Comparison of ENCODE assay signal across 2 cellular contexts in genomic region chr6:42251500-42251899, GRCh38.
TF ChIP-seq lines count a peak whose summit lies in the region.

No MANE protein-coding gene starts in this region.

TF ChIP-seq in SK-N-SH treated with all-trans-retinoic acid at 6 μM for 48 hours, 23 proteins besides CTCF, POLR2A, EP300 and RAD21 (continued from another document):
- TF ChIP-seq CSRNP3 (CRISPR knock-in tag; IDR thresholded peaks at IDR 0.05) (no peak), ZNF70 (CRISPR knock-in tag; IDR thresholded peaks at IDR 0.05) (no peak), CSDC2 (CRISPR knock-in tag; IDR thresholded peaks at IDR 0.05) (no peak), ZNF8 (CRISPR knock-in tag; IDR thresholded peaks at IDR 0.05) (no peak), TSHZ2 (CRISPR knock-in tag; IDR thresholded peaks at IDR 0.05) (no peak), TOX (CRISPR knock-in tag; IDR thresholded peaks at IDR 0.05; ENCODE audit: borderline replicate concordance) (no peak), ZC3H10 (CRISPR knock-in tag; IDR thresholded peaks at IDR 0.05) (no peak), BACH2 (CRISPR knock-in tag; IDR thresholded peaks at IDR 0.05; ENCODE audit: borderline replicate concordance) (no peak), ISL1 (CRISPR knock-in tag; IDR thresholded peaks at IDR 0.05) (no peak), TCF4 (CRISPR knock-in tag; IDR thresholded peaks at IDR 0.05; ENCODE audit: borderline replicate concordance) (no peak), ZFP30 (CRISPR knock-in tag; IDR thresholded peaks at IDR 0.05) (no peak), ARNTL (CRISPR knock-in tag; IDR thresholded peaks at IDR 0.05; ENCODE audit: borderline replicate concordance, low read depth) (no peak), PATZ1 (CRISPR knock-in tag; IDR thresholded peaks at IDR 0.05; ENCODE audit: borderline replicate concordance) (no peak), ZNF565 (CRISPR knock-in tag; conservative IDR thresholded peaks at IDR 0.05; ENCODE audit: low read depth) (no peak)
TF ChIP-seq in SK-N-SH treated with all-trans-retinoic acid at 6 μM for 48 hours: peak in this region for 0.

TF ChIP-seq in SK-N-SH, 30 proteins besides CTCF, POLR2A, EP300 and RAD21 (continued from another document):
- no peak for TF ChIP-seq CHD2 (IDR thresholded peaks at IDR 0.05; ENCODE audit: low read length, partially characterized antibody)
- no peak for TF ChIP-seq RFX5 (IDR thresholded peaks at IDR 0.05; ENCODE audit: low read length)
- no peak for TF ChIP-seq RCOR1 (IDR thresholded peaks at IDR 0.05; ENCODE audit: low read length)
- TF ChIP-seq NRF1 (IDR thresholded peaks at IDR 0.05; ENCODE audit: low read depth, low read length), result no peak
- TF ChIP-seq USF1 (IDR thresholded peaks at IDR 0.05; ENCODE audit: borderline replicate concordance, low read depth), result no peak
- no peak for TF ChIP-seq ELF1 (IDR thresholded peaks at IDR 0.05)
